Comparison of ENCODE assay signal across 2 cellular contexts in the genomic region with DNA sequence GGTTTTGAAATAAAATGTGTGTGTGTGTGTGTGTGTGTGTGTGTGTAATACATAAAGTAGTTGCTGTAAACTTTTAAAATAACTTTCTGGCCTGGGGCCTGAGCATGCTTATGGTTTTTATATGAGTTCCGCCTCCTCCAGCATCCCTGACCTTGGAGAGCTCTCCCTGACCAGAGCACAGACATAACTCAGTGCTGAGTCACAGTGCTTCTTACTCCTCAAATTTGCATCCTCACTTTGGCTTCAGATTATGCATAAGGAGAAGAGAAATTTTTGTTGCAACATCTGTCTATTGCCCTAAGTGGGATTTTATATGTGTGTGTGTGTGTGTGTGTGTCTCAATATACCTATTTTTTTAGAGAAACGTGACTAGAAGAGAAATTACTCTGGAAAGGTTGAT.
TF ChIP-seq lines count a peak whose summit lies in the region.

No MANE protein-coding gene starts in this region.

TF ChIP-seq in IMR-90, 13 proteins besides CTCF, POLR2A, EP300 and RAD21 (continued from another document):
- TF ChIP-seq, protein P1, sequence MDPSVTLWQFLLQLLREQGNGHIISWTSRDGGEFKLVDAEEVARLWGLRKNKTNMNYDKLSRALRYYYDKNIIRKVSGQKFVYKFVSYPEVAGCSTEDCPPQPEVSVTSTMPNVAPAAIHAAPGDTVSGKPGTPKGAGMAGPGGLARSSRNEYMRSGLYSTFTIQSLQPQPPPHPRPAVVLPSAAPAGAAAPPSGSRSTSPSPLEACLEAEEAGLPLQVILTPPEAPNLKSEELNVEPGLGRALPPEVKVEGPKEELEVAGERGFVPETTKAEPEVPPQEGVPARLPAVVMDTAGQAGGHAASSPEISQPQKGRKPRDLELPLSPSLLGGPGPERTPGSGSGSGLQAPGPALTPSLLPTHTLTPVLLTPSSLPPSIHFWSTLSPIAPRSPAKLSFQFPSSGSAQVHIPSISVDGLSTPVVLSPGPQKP (IDR thresholded peaks at IDR 0.05; ENCODE audit: borderline replicate concordance, low read depth, low read length), result no peak
- TF ChIP-seq BHLHE40 (IDR thresholded peaks at IDR 0.05; ENCODE audit: low read depth, low read length) (no peak), MAFK (IDR thresholded peaks at IDR 0.05; ENCODE audit: low read depth, low read length) (no peak), SMC3 (IDR thresholded peaks at IDR 0.05; ENCODE audit: low read depth, low read length) (no peak), RCOR1 (IDR thresholded peaks at IDR 0.05; ENCODE audit: insufficient replicate concordance, low read length) (no peak), CHD1 (IDR thresholded peaks at IDR 0.05; ENCODE audit: low read depth, low read length) (no peak), MXI1 (IDR thresholded peaks at IDR 0.05; ENCODE audit: borderline replicate concordance, low read depth, low read length) (no peak), RFX5 (IDR thresholded peaks at IDR 0.05; ENCODE audit: low read depth, low read length) (no peak), CEBPB (IDR thresholded peaks at IDR 0.05; ENCODE audit: low read depth, low read length) (no peak), FOS (IDR thresholded peaks at IDR 0.05; ENCODE audit: low read depth, low read length) (no peak)
- TF ChIP-seq, protein P2, sequence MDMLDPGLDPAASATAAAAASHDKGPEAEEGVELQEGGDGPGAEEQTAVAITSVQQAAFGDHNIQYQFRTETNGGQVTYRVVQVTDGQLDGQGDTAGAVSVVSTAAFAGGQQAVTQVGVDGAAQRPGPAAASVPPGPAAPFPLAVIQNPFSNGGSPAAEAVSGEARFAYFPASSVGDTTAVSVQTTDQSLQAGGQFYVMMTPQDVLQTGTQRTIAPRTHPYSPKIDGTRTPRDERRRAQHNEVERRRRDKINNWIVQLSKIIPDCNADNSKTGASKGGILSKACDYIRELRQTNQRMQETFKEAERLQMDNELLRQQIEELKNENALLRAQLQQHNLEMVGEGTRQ (IDR thresholded peaks at IDR 0.05; ENCODE audit: low read depth, low read length), result no peak

TF ChIP-seq in WTC11, 78 proteins besides CTCF, POLR2A, EP300 and RAD21 (continued from another document):
- TF ChIP-seq, protein P3, sequence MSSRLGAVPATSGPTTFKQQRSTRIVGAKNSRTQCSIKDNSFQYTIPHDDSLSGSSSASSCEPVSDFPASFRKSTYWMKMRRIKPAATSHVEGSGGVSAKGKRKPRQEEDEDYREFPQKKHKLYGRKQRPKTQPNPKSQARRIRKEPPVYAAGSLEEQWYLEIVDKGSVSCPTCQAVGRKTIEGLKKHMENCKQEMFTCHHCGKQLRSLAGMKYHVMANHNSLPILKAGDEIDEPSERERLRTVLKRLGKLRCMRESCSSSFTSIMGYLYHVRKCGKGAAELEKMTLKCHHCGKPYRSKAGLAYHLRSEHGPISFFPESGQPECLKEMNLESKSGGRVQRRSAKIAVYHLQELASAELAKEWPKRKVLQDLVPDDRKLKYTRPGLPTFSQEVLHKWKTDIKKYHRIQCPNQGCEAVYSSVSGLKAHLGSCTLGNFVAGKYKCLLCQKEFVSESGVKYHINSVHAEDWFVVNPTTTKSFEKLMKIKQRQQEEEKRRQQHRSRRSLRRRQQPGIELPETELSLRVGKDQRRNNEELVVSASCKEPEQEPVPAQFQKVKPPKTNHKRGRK (CRISPR knock-in tag; IDR thresholded peaks at IDR 0.05; ENCODE audit: borderline replicate concordance), result no peak
- TF ChIP-seq ZNF138 (CRISPR knock-in tag; conservative IDR thresholded peaks at IDR 0.05) (no peak), EMX1 (CRISPR knock-in tag; IDR thresholded peaks at IDR 0.05) (no peak), HMGA2 (CRISPR knock-in tag; IDR thresholded peaks at IDR 0.05) (no peak), NR2C2 (CRISPR knock-in tag; IDR thresholded peaks at IDR 0.05) (no peak), CBFB (CRISPR knock-in tag; IDR thresholded peaks at IDR 0.05; ENCODE audit: low read depth) (no peak), GABPB1 (CRISPR knock-in tag; IDR thresholded peaks at IDR 0.05) (no peak), ZNF396 (CRISPR knock-in tag; IDR thresholded peaks at IDR 0.05; ENCODE audit: borderline replicate concordance) (no peak), ZNF219 (CRISPR knock-in tag; IDR thresholded peaks at IDR 0.05; ENCODE audit: borderline replicate concordance) (no peak)
- TF ChIP-seq, protein P4, sequence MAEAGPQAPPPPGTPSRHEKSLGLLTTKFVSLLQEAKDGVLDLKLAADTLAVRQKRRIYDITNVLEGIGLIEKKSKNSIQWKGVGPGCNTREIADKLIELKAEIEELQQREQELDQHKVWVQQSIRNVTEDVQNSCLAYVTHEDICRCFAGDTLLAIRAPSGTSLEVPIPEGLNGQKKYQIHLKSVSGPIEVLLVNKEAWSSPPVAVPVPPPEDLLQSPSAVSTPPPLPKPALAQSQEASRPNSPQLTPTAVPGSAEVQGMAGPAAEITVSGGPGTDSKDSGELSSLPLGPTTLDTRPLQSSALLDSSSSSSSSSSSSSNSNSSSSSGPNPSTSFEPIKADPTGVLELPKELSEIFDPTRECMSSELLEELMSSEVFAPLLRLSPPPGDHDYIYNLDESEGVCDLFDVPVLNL (CRISPR knock-in tag; IDR thresholded peaks at IDR 0.05; ENCODE audit: borderline replicate concordance, low read depth), result no peak
